ENCODE assay signal across 20 cellular contexts in genomic region chr1:200776949-200777348, GRCh38. TPM values are rescaled to one million over a fixed set of nuclear protein-coding genes. Genes with fewer than 3 reads are reported as not detected.
DNase-seq lines count a peak whose midpoint lies in the region; ATAC-seq and TF ChIP-seq lines count a peak whose summit lies in the region.
"Had no signal": no experiment of that assay in that cellular context is flagged by ENCODE, and none has a peak within 500 bp of the region (broad histone marks: within the 10 kb centered on the region; RNA-seq: fewer than 3 reads in every experiment).

No MANE protein-coding gene starts in this region.

- H3K36me3 ChIP-seq in left ventricle myocardium inferior (no peaks in the 10 kb centered on the region), gastroesophageal sphincter (peaks cover 0 to 6% of the 10 kb centered on the region in 2 donors), uterus (no peaks in the 10 kb centered on the region), PC-9 (ENCODE audit: low read depth) (peaks cover 21% of the 10 kb centered on the region; the same call in 1 of the 2 replicates)
- H3K36me3 ChIP-seq: lower lobe of right lung had no signal

- DNase-seq in left ventricle myocardium inferior (no peak), left ventricle myocardium superior (no peak), amniotic epithelial cell (ENCODE audit: low read depth) (peak; percentile 31), uterus (no peak), PC-9 (no peak)
- DNase-seq: activated CD4-positive, alpha-beta T cell treated with anti-CD3 and anti-CD28 coated beads, Interleukin-2, amount 10 ng/mL, durations not matched to agents 7 days and 5 days; activated CD8-positive, alpha-beta memory T cell treated with anti-CD3 and anti-CD28 coated beads, Interleukin-2, amount 50 U/mL, for 48 hours; activated gamma-delta T cell; GDM1; lower lobe of right lung; naive thymus-derived CD4-positive, alpha-beta T cell; NCI-H187 treated with DMSO at 0.1 percent for 48 hours; SHP77; stimulated activated CD4-positive, alpha-beta T cell treated with anti-CD3 and anti-CD28 coated beads, Interleukin-4, amount 100 ng/mL, for 4 hours; T-helper 1 cell had no signal

- CTCF ChIA-PET in PC-9 (lab: Charles Lee) = no interaction called here

- POLR2A ChIA-PET in PC-9 (lab: Charles Lee; ENCODE audit: unreplicated experiment) = no interaction called here

- no peaks in the 10 kb centered on the region for H3K9me3 ChIP-seq in left ventricle myocardium inferior (replicated peaks)
- no peaks in the 10 kb centered on the region for H3K9me3 ChIP-seq in gastroesophageal sphincter
- no peaks in the 10 kb centered on the region for H3K9me3 ChIP-seq in uterus
- no peaks in the 10 kb centered on the region; the same call in 1 of the 2 replicates for H3K9me3 ChIP-seq in PC-9 (ENCODE audit: insufficient read depth, low read depth)
- H3K9me3 ChIP-seq: lower lobe of right lung had no signal

- H3F3A ChIP-seq in PC-9 (ENCODE audit: insufficient read depth, low read depth) = peaks cover 7% of the 10 kb centered on the region

- TF ChIP-seq EP300 in gastroesophageal sphincter (IDR thresholded peaks at IDR 0.05) = no peak

- ATAC-seq in left ventricle myocardium superior = no peak
- no peak for ATAC-seq in gastroesophageal sphincter
- ATAC-seq in HG03457 (IDR thresholded peaks at IDR 0.05; ENCODE audit: unreplicated experiment) = no peak
- no peak for ATAC-seq in GM19463 (IDR thresholded peaks at IDR 0.05; ENCODE audit: unreplicated experiment)
- ATAC-seq: lower lobe of right lung; naive thymus-derived CD4-positive, alpha-beta T cell had no signal

- H3K4me3 ChIP-seq in left ventricle myocardium inferior (no peak overlapping the region), gastroesophageal sphincter (no peak overlapping the region), uterus (no peak overlapping the region), PC-9 (no peak overlapping the region)
- H3K4me3 ChIP-seq: BLaER1 treated with 17β-estradiol and CSF1 and Interleukin-3, amounts not matched to agents 10 nM and 100 nM; lower lobe of right lung; skin epidermis had no signal

- H4K20me1 ChIP-seq in PC-9 (ENCODE audit: insufficient read depth) = 0 out of 2 replicates have a peak, but pooled peaks cover 6% of the 10 kb centered on the region

- intact Hi-C loops in left ventricle myocardium inferior (cut with micrococcal nuclease) = no loop called here
- intact Hi-C loops in left ventricle myocardium superior (cut with micrococcal nuclease) = loop anchor here (10.0 kb wide), 1 partner anchor 198 kb away; no protein-coding TSS in a partner anchor
- intact Hi-C loops in uterus (cut with DNase I; ENCODE audit: low total_unique reads) = no loop called here
- intact Hi-C loops in PC-9 (cut with micrococcal nuclease; ENCODE audit: unreplicated experiment) = loop anchor here (5.0 kb wide), 1 partner anchor 50 kb away; no protein-coding TSS in a partner anchor

- no peak for TF ChIP-seq POLR2A in gastroesophageal sphincter (IDR thresholded peaks at IDR 0.05)
- TF ChIP-seq POLR2A in uterus (IDR thresholded peaks at IDR 0.05) = no peak

- H3K4me2 ChIP-seq in PC-9 = no peak overlapping the region

- H2AFZ ChIP-seq in PC-9 = no peak overlapping the region

- H3K9me2 ChIP-seq in PC-9 (ENCODE audit: insufficient read depth) = no peaks in the 10 kb centered on the region; the same call in 1 of the 2 replicates

- BruUV-seq in PC-9 (replicated peaks; lab: Mats Ljungman, UMichigan) = no TSS peak

- no peaks in the 10 kb centered on the region for H3K27me3 ChIP-seq in left ventricle myocardium inferior (ENCODE audit: low read depth)
- H3K27me3 ChIP-seq in gastroesophageal sphincter = no peaks in the 10 kb centered on the region
- H3K27me3 ChIP-seq in uterus = no peaks in the 10 kb centered on the region
- H3K27me3 ChIP-seq in PC-9 (ENCODE audit: insufficient read depth, low read depth) = no peaks in the 10 kb centered on the region
- H3K27me3 ChIP-seq: BLaER1 treated with 17β-estradiol and CSF1 and Interleukin-3, amounts not matched to agents 10 nM and 100 nM had no signal

- peak overlapping the region; percentile 39 for H3K27ac ChIP-seq in left ventricle myocardium inferior (replicated peaks)
- H3K27ac ChIP-seq in gastroesophageal sphincter = peak overlapping the region in 3 of 4 donors; percentile 46 to 71 (median 52)
- H3K27ac ChIP-seq in uterus = peak overlapping the region; percentile 49 to 60
- H3K27ac ChIP-seq in PC-9 = no peak overlapping the region
- H3K27ac ChIP-seq: BLaER1 treated with 17β-estradiol and CSF1 and Interleukin-3, amounts not matched to agents 10 nM and 100 nM; lower lobe of right lung had no signal

- TF ChIP-seq CTCF in left ventricle myocardium inferior (IDR thresholded peaks at IDR 0.05; ENCODE audit: borderline replicate concordance) (no peak), gastroesophageal sphincter (IDR thresholded peaks at IDR 0.05) (no peak), uterus (IDR thresholded peaks at IDR 0.05) (no peak), PC-9 (conservative IDR thresholded peaks at IDR 0.05) (no peak)

- H3K4me1 ChIP-seq in left ventricle myocardium inferior (peaks cover 67% of the 10 kb centered on the region), gastroesophageal sphincter (peaks cover 9 to 72% (median 12%) of the 10 kb centered on the region in 3 donors), uterus (peaks cover 5 to 17% of the 10 kb centered on the region in 2 donors), PC-9 (replicated peaks; ENCODE audit: insufficient read depth) (peaks cover 9% of the 10 kb centered on the region)

- H3K79me2 ChIP-seq in PC-9 (ENCODE audit: low read depth) = peaks cover 25% of the 10 kb centered on the region

RNA-seq across cellular contexts. Expression of gene CAMSAP2, which starts 38.3 kb away (rescaled TPM):
- total RNA-seq in left ventricle myocardium inferior (34.1 TPM), left ventricle myocardium superior (42.1 TPM), gastroesophageal sphincter (10 to 100 TPM; 37.8 to 47.4 (median 46.0) TPM), uterus (10 to 100 TPM; 31.0 to 64.8 (median 47.7) TPM), PC-9 (2021) (27.5 and 40.3 TPM in 2 replicates)

Comparison
In these comparisons a context has a peak if more than half of its experiments do, and no peak if none do; other contexts are left out.
1. intact Hi-C loops: an anchor here in left ventricle myocardium superior (10.0 kb wide) and PC-9 (5.0 kb wide); none called in left ventricle myocardium inferior and uterus.